In the genomic region with DNA sequence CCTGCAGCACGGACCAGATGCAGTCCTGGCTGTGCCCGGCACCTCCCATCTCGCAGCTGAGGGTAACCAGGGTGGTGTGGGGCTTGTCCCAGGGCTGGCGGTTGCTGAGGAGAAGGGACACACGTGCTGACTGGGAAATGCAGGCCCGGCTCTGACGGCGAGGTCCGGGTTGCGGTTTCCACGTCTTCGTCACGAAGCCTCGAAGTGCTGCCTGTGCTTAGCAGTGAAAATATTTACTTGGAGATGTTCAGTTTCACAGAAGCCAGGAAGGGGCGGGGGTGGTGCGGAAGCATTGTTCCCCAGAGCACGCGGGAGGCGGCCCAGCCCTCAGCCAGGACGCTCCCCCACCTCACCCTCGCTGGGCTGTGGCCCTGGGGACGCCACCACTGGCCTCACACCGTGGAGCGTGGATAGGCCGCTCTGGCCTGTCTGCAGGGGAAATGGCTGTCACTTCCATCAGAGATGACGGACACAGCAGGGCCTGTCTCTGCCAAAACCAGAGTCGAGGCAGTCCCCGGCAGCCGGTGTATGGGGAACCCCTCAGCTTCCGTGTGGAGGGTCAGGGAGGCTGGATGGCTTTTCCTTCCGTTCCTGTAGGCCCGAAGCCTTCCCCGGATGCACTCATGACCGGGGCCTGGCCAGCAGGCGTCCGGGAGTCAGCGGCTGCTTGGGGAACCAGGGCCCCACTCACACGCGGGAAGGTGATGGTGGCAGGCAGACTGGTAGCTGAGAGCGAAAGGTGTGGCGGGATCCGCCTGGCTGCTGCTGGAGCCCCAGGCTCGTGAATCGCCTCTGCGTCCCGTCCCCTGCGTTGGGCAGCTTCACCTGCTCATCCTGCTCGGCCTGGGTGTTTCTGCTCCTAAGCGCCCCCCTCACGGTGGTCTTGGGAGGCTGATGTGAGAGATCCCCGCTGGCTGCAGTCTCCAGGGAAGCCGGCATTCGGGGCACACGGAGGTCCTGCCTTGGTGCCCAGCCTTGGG, we compare ENCODE assay signal across 8 cellular contexts. TPM values are rescaled to one million over a fixed set of nuclear protein-coding genes. Genes with fewer than 3 reads are reported as not detected.
DNase-seq lines count a peak whose midpoint lies in the region; ATAC-seq and TF ChIP-seq lines count a peak whose summit lies in the region.

No MANE protein-coding gene starts in this region.

- peaks cover 0 to 14% of the 10 kb centered on the region in 2 donors for H3K4me1 ChIP-seq in lung (ENCODE audit: control insufficient read depth in 2 of 2, insufficient read depth in 2 of 2, low read length in 2 of 2)

- TF ChIP-seq CTCF in lung (IDR thresholded peaks at IDR 0.05; ENCODE audit: control extremely low read depth, extremely low read depth): no peak

- peak in 4 of 5 experiments; percentile 33 to 83 (median 49) for DNase-seq in T-helper 2 cell
- DNase-seq in lung (ENCODE audit: low spot score): no peak
- DNase-seq in stimulated activated CD8-positive, alpha-beta memory T cell treated with anti-CD3 and anti-CD28 coated beads, Interleukin-4, amount 100 ng/mL, for 48 hours: peak; percentile 55
- DNase-seq in C1 segment of cervical spinal cord (lab: John Stamatoyannopoulos, UW): no peak
- no peak for DNase-seq in T1000 (lab: John Stamatoyannopoulos, UW)

- peak; percentile 6 for ATAC-seq in lung (ENCODE audit: insufficient read depth, low FRiP score)
- ATAC-seq in HG03378 (IDR thresholded peaks at IDR 0.05; ENCODE audit: unreplicated experiment): no peak
- no peak for ATAC-seq in HG02970 (IDR thresholded peaks at IDR 0.05; ENCODE audit: low FRiP score, unreplicated experiment)

- H3K36me3 ChIP-seq in lung (ENCODE audit: control insufficient read depth in 2 of 2, insufficient read depth in 2 of 2, low read length in 2 of 2): no peaks in the 10 kb centered on the region

- H3K9me3 ChIP-seq in lung (ENCODE audit: control insufficient read depth in 2 of 2, insufficient read depth in 1 of 2, low read length in 1 of 2): no peaks in the 10 kb centered on the region

- H3K27ac ChIP-seq in angular gyrus (ENCODE audit: low read depth, low read length) (peak overlapping the region; percentile 54), lung (ENCODE audit: low read depth in 1 of 2, low read length in 1 of 2) (peak overlapping the region; percentile 67 to 93)

- no peak overlapping the region for H3K4me3 ChIP-seq in lung

- no peaks in the 10 kb centered on the region for H3K27me3 ChIP-seq in lung (ENCODE audit: control insufficient read depth, insufficient read depth)

- 55 to 65% methylated on average over 44 to 54 of the region's 54 CpGs for WGBS in lung, 2 donors

RNA-seq across cellular contexts. Expression of a gene that starts 14.7 kb away (rescaled TPM):
- total RNA-seq in lung: 10 to 100 TPM; 34.1 to 35.7 TPM
- polyA plus RNA-seq in lung: 10 to 100 TPM; 17.9 to 18.1 TPM

Comparison
In these comparisons a context has a peak if more than half of its experiments do, and no peak if none do; other contexts are left out.
1. DNase-seq: peak in T-helper 2 cell (4 of 5) and stimulated activated CD8-positive, alpha-beta memory T cell treated with anti-CD3 and anti-CD28 coated beads, Interleukin-4, amount 100 ng/mL, for 48 hours (single experiment); none in lung (single experiment), C1 segment of cervical spinal cord (0 of 14) and T1000 (single experiment).